24 cellular contexts compared by ENCODE assay signal in the genomic region with DNA sequence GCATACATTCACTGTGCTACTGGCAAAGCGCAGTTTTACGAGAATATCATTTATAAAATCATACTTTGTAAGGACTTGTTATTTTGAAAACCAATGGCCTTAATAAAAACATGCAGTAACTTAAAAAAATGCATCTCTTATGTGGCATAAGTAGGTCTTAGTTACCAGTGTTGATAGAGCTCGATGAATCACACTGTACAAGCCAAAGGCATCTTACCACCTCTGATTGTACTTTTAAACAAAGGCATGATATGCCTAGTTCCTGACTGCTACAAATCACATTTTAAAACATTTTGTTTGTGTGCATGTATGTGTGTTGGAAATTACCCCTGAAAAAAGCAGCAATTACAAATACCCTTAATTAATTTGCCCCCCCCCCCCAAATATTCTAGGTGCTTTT. TPM values are rescaled to one million over a fixed set of nuclear protein-coding genes. Genes with fewer than 3 reads are reported as not detected.
A peak's percentile ranks its signal among the peaks of the same experiment; 100 is the strongest.
DNase-seq lines count a peak whose midpoint lies in the region; ATAC-seq, FAIRE-seq and TF ChIP-seq lines count a peak whose summit lies in the region.
"Had no signal": no experiment of that assay in that cellular context is flagged by ENCODE, and none has a peak within 500 bp of the region (broad histone marks: within the 10 kb centered on the region; RNA-seq: fewer than 3 reads in every experiment).

No MANE protein-coding gene starts in this region.

- 76 to 90% methylated on average over 3 of the region's 3 CpGs for WGBS in pancreas, 2 donors

- H3K9me2 ChIP-seq in MM.1S (replicated peaks; ENCODE audit: insufficient read depth, low read length): no peaks in the 10 kb centered on the region

- intact Hi-C loops in activated CD4-positive, alpha-beta T cell treated with anti-CD3 and anti-CD28 coated beads for 36 hours (cut with DNase I, micrococcal nuclease): loop anchor here (2.0 to 5.0 kb wide), 3 partner anchors 56 to 118 kb away; no protein-coding TSS in a partner anchor
- intact Hi-C loops in pancreas (cut with DNase I): no loop called here

- H3K4me1 ChIP-seq in MM.1S (ENCODE audit: low read length) (peaks cover 21% of the 10 kb centered on the region), astrocyte (ENCODE audit: insufficient read depth, low read length) (no peaks in the 10 kb centered on the region), pancreas (no peaks in the 10 kb centered on the region), osteoblast (ENCODE audit: insufficient read depth, low read length) (no peaks in the 10 kb centered on the region)
- H3K4me1 ChIP-seq: colonic mucosa, gastroesophageal sphincter had no signal

- H3K27me3 ChIP-seq in MM.1S (replicated peaks; ENCODE audit: insufficient read depth, low read length): no peaks in the 10 kb centered on the region
- no peaks in the 10 kb centered on the region for H3K27me3 ChIP-seq in astrocyte (ENCODE audit: insufficient read depth, low read length)
- H3K27me3 ChIP-seq in pancreas: peaks cover 0 to 3% (median 0%) of the 10 kb centered on the region in 4 donors
- H3K27me3 ChIP-seq in osteoblast (ENCODE audit: insufficient read depth, low read length): no peaks in the 10 kb centered on the region
- H3K27me3 ChIP-seq: colonic mucosa, gastroesophageal sphincter had no signal

- peak; percentile 60 for ATAC-seq in activated CD4-positive, alpha-beta T cell treated with anti-CD3 and anti-CD28 coated beads for 36 hours
- no peak for ATAC-seq in pancreas
- ATAC-seq in GM21515 (IDR thresholded peaks at IDR 0.05; ENCODE audit: unreplicated experiment): no peak
- ATAC-seq in HG02884 (IDR thresholded peaks at IDR 0.05; ENCODE audit: unreplicated experiment): no peak
- ATAC-seq: gastroesophageal sphincter, left colon had no signal

- H3K9me3 ChIP-seq in MM.1S (replicated peaks; ENCODE audit: insufficient read depth, low read length) (no peaks in the 10 kb centered on the region), astrocyte (ENCODE audit: insufficient read depth, low read depth, low read length) (no peaks in the 10 kb centered on the region), pancreas (no peaks in the 10 kb centered on the region), osteoblast (ENCODE audit: low read depth, low read length) (no peaks in the 10 kb centered on the region)
- H3K9me3 ChIP-seq: colonic mucosa, gastroesophageal sphincter had no signal

- FAIRE-seq in astrocyte (lab: Jason Lieb, UNC): peak; percentile 17
- peak; percentile 80 for FAIRE-seq in pancreas (lab: Jason Lieb, UNC)

- H3K27me3 Mint-ChIP-seq in activated CD4-positive, alpha-beta T cell treated with anti-CD3 and anti-CD28 coated beads for 36 hours: no peaks in the 10 kb centered on the region
- no peaks in the 10 kb centered on the region for H3K27me3 Mint-ChIP-seq in astrocyte (ENCODE audit: low read depth, unreplicated experiment)
- H3K27me3 Mint-ChIP-seq: activated B cell treated with CpG ODN at 0.5 μM for 24 hours, T-cell had no signal

- H2AFZ ChIP-seq in MM.1S (ENCODE audit: low read length) (no peak overlapping the region), astrocyte (ENCODE audit: low read depth, low read length) (no peak overlapping the region), osteoblast (ENCODE audit: low read length) (no peak overlapping the region)

- H3K9ac ChIP-seq in MM.1S (ENCODE audit: low read length) (no peak overlapping the region), astrocyte (ENCODE audit: low read length) (no peak overlapping the region)

- POLR2A ChIA-PET in activated CD4-positive, alpha-beta T cell treated with anti-CD3 and anti-CD28 coated beads for 36 hours (lab: Charles Lee): interaction anchor here (1.0 kb wide), 1 partner anchor 95 kb away, joined by 4 read pairs; no protein-coding TSS in a partner anchor

- no peak overlapping the region for H3K27ac Mint-ChIP-seq in activated CD4-positive, alpha-beta T cell treated with anti-CD3 and anti-CD28 coated beads for 36 hours
- no peak overlapping the region for H3K27ac Mint-ChIP-seq in astrocyte (ENCODE audit: unreplicated experiment)
- H3K27ac Mint-ChIP-seq: activated B cell treated with CpG ODN at 0.5 μM for 24 hours; nephron; stimulated activated effector memory CD8-positive, alpha-beta T cell treated with anti-CD3 and anti-CD28 coated beads, Interleukin-12 subunit alpha, Interleukin-12 subunit beta, amount 100 ng/mL, for 72 hours had no signal

- peaks cover 16% of the 10 kb centered on the region for H3K36me3 Mint-ChIP-seq in activated CD4-positive, alpha-beta T cell treated with anti-CD3 and anti-CD28 coated beads for 36 hours (ENCODE audit: low read depth)
- H3K36me3 Mint-ChIP-seq in astrocyte (ENCODE audit: low read depth, unreplicated experiment): peaks cover 3% of the 10 kb centered on the region

- H3K9me3 Mint-ChIP-seq in activated CD4-positive, alpha-beta T cell treated with anti-CD3 and anti-CD28 coated beads for 36 hours (ENCODE audit: low read depth): no peaks in the 10 kb centered on the region
- peaks cover under 1% of the 10 kb centered on the region for H3K9me3 Mint-ChIP-seq in astrocyte (ENCODE audit: unreplicated experiment)
- H3K9me3 Mint-ChIP-seq: activated B cell treated with CpG ODN at 0.5 μM for 24 hours; CD14-positive monocyte; nephron; stimulated activated effector memory CD8-positive, alpha-beta T cell treated with anti-CD3 and anti-CD28 coated beads, Interleukin-12 subunit alpha, Interleukin-12 subunit beta, amount 100 ng/mL, for 72 hours; T-cell had no signal

- peaks cover 14% of the 10 kb centered on the region for H3F3A ChIP-seq in MM.1S (ENCODE audit: insufficient read depth, low read length)

- H4K20me1 ChIP-seq in MM.1S (ENCODE audit: insufficient read depth, low read length) (no peaks in the 10 kb centered on the region), astrocyte (ENCODE audit: insufficient read depth, low read length) (no peaks in the 10 kb centered on the region), osteoblast (ENCODE audit: insufficient read depth, low read length) (no peaks in the 10 kb centered on the region)

- H3K4me2 ChIP-seq in MM.1S (ENCODE audit: low read depth, low read length): peak overlapping the region; percentile 32; the same call in 1 of the 2 replicates
- H3K4me2 ChIP-seq in astrocyte (ENCODE audit: low read length): no peak overlapping the region
- H3K4me2 ChIP-seq in osteoblast (ENCODE audit: insufficient read depth, low read length): no peak overlapping the region

- H3K4me3 ChIP-seq in MM.1S (ENCODE audit: low read length) (no peak overlapping the region), astrocyte (ENCODE audit: insufficient read depth, low read depth, low read length) (no peak overlapping the region), pancreas (no peak overlapping the region), osteoblast (ENCODE audit: insufficient read depth, low read length) (no peak overlapping the region)
- H3K4me3 ChIP-seq: colonic mucosa, gastroesophageal sphincter had no signal

- no peak overlapping the region for H3K4me3 Mint-ChIP-seq in activated CD4-positive, alpha-beta T cell treated with anti-CD3 and anti-CD28 coated beads for 36 hours
- H3K4me3 Mint-ChIP-seq in astrocyte (ENCODE audit: unreplicated experiment): no peak overlapping the region
- H3K4me3 Mint-ChIP-seq: activated B cell treated with CpG ODN at 0.5 μM for 24 hours; CD14-positive monocyte; nephron; stimulated activated effector memory CD8-positive, alpha-beta T cell treated with anti-CD3 and anti-CD28 coated beads, Interleukin-12 subunit alpha, Interleukin-12 subunit beta, amount 100 ng/mL, for 72 hours had no signal

- H3K36me3 ChIP-seq in MM.1S (replicated peaks; ENCODE audit: insufficient read depth, low read length) (no peaks in the 10 kb centered on the region), astrocyte (ENCODE audit: insufficient read depth, low read length) (no peaks in the 10 kb centered on the region), pancreas (no peaks in the 10 kb centered on the region), osteoblast (ENCODE audit: insufficient read depth, low read length) (no peaks in the 10 kb centered on the region)
- H3K36me3 ChIP-seq: colonic mucosa had no signal

- peaks cover 40% of the 10 kb centered on the region for H3K4me1 Mint-ChIP-seq in activated CD4-positive, alpha-beta T cell treated with anti-CD3 and anti-CD28 coated beads for 36 hours
- no peaks in the 10 kb centered on the region for H3K4me1 Mint-ChIP-seq in astrocyte (ENCODE audit: low read depth, unreplicated experiment)
- H3K4me1 Mint-ChIP-seq: CD14-positive monocyte; nephron; stimulated activated effector memory CD8-positive, alpha-beta T cell treated with anti-CD3 and anti-CD28 coated beads, Interleukin-12 subunit alpha, Interleukin-12 subunit beta, amount 100 ng/mL, for 72 hours had no signal

- CTCF ChIA-PET in activated CD4-positive, alpha-beta T cell treated with anti-CD3 and anti-CD28 coated beads for 36 hours (lab: Charles Lee): interaction anchor here (2.0 kb wide), 1 partner anchor 95 kb away, joined by 7 read pairs; no protein-coding TSS in a partner anchor

- peak overlapping the region; percentile 59; the same call in 1 of the 2 replicates for H3K27ac ChIP-seq in MM.1S (ENCODE audit: low read length)
- no peak overlapping the region for H3K27ac ChIP-seq in astrocyte (ENCODE audit: low read depth, low read length)
- H3K27ac ChIP-seq in pancreas: no peak overlapping the region
- H3K27ac ChIP-seq in osteoblast (ENCODE audit: low read depth, low read length): no peak overlapping the region
- H3K27ac ChIP-seq: colonic mucosa, gastroesophageal sphincter had no signal

- TF ChIP-seq CTCF in MM.1S (IDR thresholded peaks at IDR 0.05; ENCODE audit: low read length): no peak
- TF ChIP-seq CTCF in astrocyte (IDR thresholded peaks at IDR 0.05; ENCODE audit: insufficient read depth, low read depth, low read length): no peak
- TF ChIP-seq CTCF in pancreas (IDR thresholded peaks at IDR 0.05): no peak
- no peak for TF ChIP-seq CTCF in osteoblast (IDR thresholded peaks at IDR 0.05; ENCODE audit: extremely low read depth, low read depth, low read length)

- DNase-seq in activated CD4-positive, alpha-beta T cell treated with anti-CD3 and anti-CD28 coated beads for 36 hours: no peak
- DNase-seq in activated CD4-positive, alpha-beta T cell treated with anti-CD3 and anti-CD28 coated beads, Interleukin-2, amount 50 U/mL, for 4 hours: no peak
- DNase-seq in MM.1S (no peak), astrocyte (ENCODE audit: low read depth) (peak; percentile 10), pancreas (no peak), osteoblast (ENCODE audit: insufficient read length, low spot score, missing footprints) (no peak)
- DNase-seq: 8988T; activated B cell treated with CpG ODN at 0.5 μM for 24 hours; activated CD8-positive, alpha-beta memory T cell treated with anti-CD3 and anti-CD28 coated beads for 24 hours; activated gamma-delta T cell; colonic mucosa; effector CD4-positive, alpha-beta T cell; left colon; NCI-H2029; NCI-H524; OCI-M1; retina had no signal

- H3K79me2 ChIP-seq in MM.1S (ENCODE audit: low read length) (no peaks in the 10 kb centered on the region), astrocyte (ENCODE audit: insufficient read depth, low read length) (no peaks in the 10 kb centered on the region), osteoblast (ENCODE audit: insufficient read depth, low read length) (no peaks in the 10 kb centered on the region)

RNA-seq across cellular contexts. Expression of a gene that starts 58.5 kb away (rescaled TPM):
- total RNA-seq in activated CD4-positive, alpha-beta T cell treated with anti-CD3 and anti-CD28 coated beads for 36 hours: 10 to 100 TPM; 18.7 to 20.1 TPM
- total RNA-seq in astrocyte (17.7 and 19.3 TPM in 2 replicates), pancreas (10 to 100 TPM; 10.3 to 17.3 (median 13.7) TPM), osteoblast (15.2 and 16.2 TPM in 2 replicates)
- 10 to 100 TPM; 10.2 to 14.9 TPM for polyA plus RNA-seq in pancreas

Comparison
In these comparisons a context has a peak if more than half of its experiments do, and no peak if none do; other contexts are left out.
1. intact Hi-C loops: an anchor here in activated CD4-positive, alpha-beta T cell treated with anti-CD3 and anti-CD28 coated beads for 36 hours (2.0 to 5.0 kb wide); none called in pancreas.